ENCODE assay signal across 1 cellular context in the genomic region with DNA sequence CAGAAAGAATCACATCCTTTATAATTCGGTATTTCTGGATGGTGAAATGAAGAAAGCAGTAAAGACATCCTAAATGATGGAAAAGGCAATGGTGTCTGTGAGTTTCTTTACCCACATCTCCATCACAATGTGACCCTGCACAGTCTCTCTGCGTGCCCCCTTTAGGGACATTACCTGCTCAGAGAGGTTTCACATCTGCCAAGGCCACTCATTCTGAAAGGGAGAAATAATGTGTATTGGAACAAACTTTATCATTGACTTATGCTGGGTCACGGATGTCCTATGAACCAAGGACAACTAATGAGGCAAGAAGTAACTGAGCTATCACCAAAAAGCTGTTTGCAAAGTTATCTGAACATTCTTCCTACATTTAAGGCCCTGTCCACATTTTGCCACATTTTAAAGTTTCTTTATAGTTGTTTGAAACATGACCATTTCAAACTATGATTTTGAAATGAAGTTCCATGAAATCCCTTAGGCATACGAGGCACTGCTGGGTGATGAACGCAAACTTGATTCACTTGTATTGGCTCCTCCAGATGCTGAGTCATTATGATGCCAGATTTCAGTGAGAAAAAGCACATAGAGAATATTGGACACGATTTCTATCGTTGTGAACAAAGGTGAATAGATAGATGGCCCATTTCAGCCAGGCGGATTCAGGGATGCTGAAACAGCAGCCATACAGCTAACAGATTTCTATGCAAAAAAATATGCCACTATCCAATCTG.
TF ChIP-seq lines count a peak whose summit lies in the region.

No MANE protein-coding gene starts in this region.

TF ChIP-seq in GM12878, 131 proteins besides CTCF, POLR2A, EP300 and RAD21 (continued from another document):
- TF ChIP-seq EED (IDR thresholded peaks at IDR 0.05; ENCODE audit: low read depth): 0 out of 2 replicates have a peak, but pooled peaks have one; percentile 39
- peak; percentile 80 for TF ChIP-seq IRF4 (IDR thresholded peaks at IDR 0.05; ENCODE audit: low read depth, low read length)
- TF ChIP-seq, protein P1, sequence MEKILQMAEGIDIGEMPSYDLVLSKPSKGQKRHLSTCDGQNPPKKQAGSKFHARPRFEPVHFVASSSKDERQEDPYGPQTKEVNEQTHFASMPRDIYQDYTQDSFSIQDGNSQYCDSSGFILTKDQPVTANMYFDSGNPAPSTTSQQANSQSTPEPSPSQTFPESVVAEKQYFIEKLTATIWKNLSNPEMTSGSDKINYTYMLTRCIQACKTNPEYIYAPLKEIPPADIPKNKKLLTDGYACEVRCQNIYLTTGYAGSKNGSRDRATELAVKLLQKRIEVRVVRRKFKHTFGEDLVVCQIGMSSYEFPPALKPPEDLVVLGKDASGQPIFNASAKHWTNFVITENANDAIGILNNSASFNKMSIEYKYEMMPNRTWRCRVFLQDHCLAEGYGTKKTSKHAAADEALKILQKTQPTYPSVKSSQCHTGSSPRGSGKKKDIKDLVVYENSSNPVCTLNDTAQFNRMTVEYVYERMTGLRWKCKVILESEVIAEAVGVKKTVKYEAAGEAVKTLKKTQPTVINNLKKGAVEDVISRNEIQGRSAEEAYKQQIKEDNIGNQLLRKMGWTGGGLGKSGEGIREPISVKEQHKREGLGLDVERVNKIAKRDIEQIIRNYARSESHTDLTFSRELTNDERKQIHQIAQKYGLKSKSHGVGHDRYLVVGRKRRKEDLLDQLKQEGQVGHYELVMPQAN (conservative IDR thresholded peaks at IDR 0.05): no peak
- no peak for TF ChIP-seq ZNF207 (IDR thresholded peaks at IDR 0.05; ENCODE audit: borderline replicate concordance)
- peak; percentile 81 for TF ChIP-seq JUNB (IDR thresholded peaks at IDR 0.05)
- TF ChIP-seq NR2F1 (conservative IDR thresholded peaks at IDR 0.05): 0 out of 2 replicates have a peak, but pooled peaks have one; percentile 25
- TF ChIP-seq BCL11A (IDR thresholded peaks at IDR 0.05; ENCODE audit: low read depth, low read length): peak; percentile 70; the same call in 1 of the 2 replicates
- no peak for TF ChIP-seq YY1 (IDR thresholded peaks at IDR 0.05; ENCODE audit: low read depth, low read length)
- TF ChIP-seq, protein P2, sequence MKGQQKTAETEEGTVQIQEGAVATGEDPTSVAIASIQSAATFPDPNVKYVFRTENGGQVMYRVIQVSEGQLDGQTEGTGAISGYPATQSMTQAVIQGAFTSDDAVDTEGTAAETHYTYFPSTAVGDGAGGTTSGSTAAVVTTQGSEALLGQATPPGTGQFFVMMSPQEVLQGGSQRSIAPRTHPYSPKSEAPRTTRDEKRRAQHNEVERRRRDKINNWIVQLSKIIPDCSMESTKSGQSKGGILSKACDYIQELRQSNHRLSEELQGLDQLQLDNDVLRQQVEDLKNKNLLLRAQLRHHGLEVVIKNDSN (IDR thresholded peaks at IDR 0.05; ENCODE audit: borderline replicate concordance, extremely low read length, insufficient read depth, low read depth, low read length): no peak
